In genomic region chr20:40564997-40565680, GRCh38 we compare ENCODE assay signal across 11 cellular contexts.
DNase-seq lines count a peak whose midpoint lies in the region; ATAC-seq and FAIRE-seq lines count a peak whose summit lies in the region.
"Had no signal": no experiment of that assay in that cellular context is flagged by ENCODE, and none has a peak within 500 bp of the region (broad histone marks: within the 10 kb centered on the region; RNA-seq: fewer than 3 reads in every experiment).

No MANE protein-coding gene starts in this region.

- DNase-seq in ELF-1 (ENCODE audit: low read depth, low spot score) (peak; percentile 33), RCC 7860 (ENCODE audit: low spot score) (peak; percentile 59), renal cortical epithelial cell (ENCODE audit: low read depth) (peak; percentile 94), NCI-H748 (lab: John Stamatoyannopoulos, UW; ENCODE audit: unreplicated experiment) (no peak), T-helper 1 cell (no peak), NCI-H345 treated with DMSO at 0.1 percent for 48 hours (lab: John Stamatoyannopoulos, UW; ENCODE audit: unreplicated experiment) (no peak)
- DNase-seq: central memory CD4-positive, alpha-beta T cell; DMS53; nucleus accumbens had no signal

- no peak for ATAC-seq in GM18909 (IDR thresholded peaks at IDR 0.05; ENCODE audit: poor library complexity, unreplicated experiment)

- H3K9me3 ChIP-seq in esophagus (ENCODE audit: control insufficient read depth in 2 of 2, insufficient read depth in 1 of 2, low read depth in 1 of 2, low read length in 1 of 2) = no peaks in the 10 kb centered on the region

- 40 to 66% methylated on average over 6 of the region's 6 CpGs for WGBS in esophagus, 2 donors

- peaks cover 10 to 24% of the 10 kb centered on the region in 2 donors for H3K4me1 ChIP-seq in esophagus (ENCODE audit: control insufficient read depth in 2 of 2, insufficient read depth in 2 of 2, low read length in 1 of 2)

- H3K36me3 ChIP-seq in esophagus (ENCODE audit: control insufficient read depth in 2 of 2, insufficient read depth in 2 of 2, low read length in 1 of 2) = no peaks in the 10 kb centered on the region

- peak overlapping the region in 1 of 2 donors; percentile 0 for H3K4me3 ChIP-seq in esophagus (ENCODE audit: low read depth in 1 of 2, low read length in 2 of 2)

- H3K27me3 ChIP-seq in esophagus (ENCODE audit: control insufficient read depth in 1 of 2, insufficient read depth in 2 of 2, low read length in 2 of 2) = no peaks in the 10 kb centered on the region

- peak overlapping the region; percentile 49 to 91 for H3K27ac ChIP-seq in esophagus (ENCODE audit: low read depth in 2 of 2, low read length in 1 of 2)

- no peak for FAIRE-seq in RCC 7860 (lab: Jason Lieb, UNC)

Comparison
In these comparisons a context has a peak if more than half of its experiments do, and no peak if none do; other contexts are left out.
1. DNase-seq: peak in ELF-1 (single experiment), RCC 7860 (single experiment) and renal cortical epithelial cell (single experiment); none in NCI-H748 (single experiment), T-helper 1 cell (0 of 5) and NCI-H345 treated with DMSO at 0.1 percent for 48 hours (single experiment).